Comparison of ENCODE assay signal across 14 cellular contexts in the genomic region with DNA sequence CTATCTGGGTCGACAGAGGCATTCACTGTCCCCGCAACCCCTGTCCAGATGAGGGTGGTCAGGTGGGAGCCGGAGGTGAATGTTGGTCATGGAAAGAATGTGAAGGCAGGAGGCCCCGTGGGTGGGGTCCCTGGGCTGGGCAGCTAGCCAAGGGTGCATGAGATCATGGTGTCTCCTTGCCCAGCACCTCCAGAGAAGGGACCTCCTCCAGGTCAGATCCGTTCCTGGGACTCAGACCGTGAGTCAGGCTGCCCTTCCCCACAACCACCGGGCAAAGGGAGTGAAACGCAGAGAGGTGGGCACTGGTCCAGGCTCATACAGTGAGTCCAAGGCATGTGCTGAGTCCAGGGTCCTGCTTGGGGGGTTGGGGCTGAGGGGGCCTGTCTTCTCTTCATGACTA. TPM values are rescaled to one million over a fixed set of nuclear protein-coding genes. Genes with fewer than 3 reads are reported as not detected.
A peak's percentile ranks its signal among the peaks of the same experiment; 100 is the strongest.
DNase-seq lines count a peak whose midpoint lies in the region; ATAC-seq and TF ChIP-seq lines count a peak whose summit lies in the region.
"Had no signal": no experiment of that assay in that cellular context is flagged by ENCODE, and none has a peak within 500 bp of the region (broad histone marks: within the 10 kb centered on the region; RNA-seq: fewer than 3 reads in every experiment).

No MANE protein-coding gene starts in this region.

- no peaks in the 10 kb centered on the region for H3K9me3 Mint-ChIP-seq in activated T-cell treated with anti-CD3 and anti-CD28 coated beads, Interleukin-2, amount 50 U/mL, for 24 hours
- H3K9me3 Mint-ChIP-seq: activated naive CD8-positive, alpha-beta T cell treated with anti-CD3 and anti-CD28 coated beads for 36 hours had no signal

- H3K27me3 Mint-ChIP-seq in activated T-cell treated with anti-CD3 and anti-CD28 coated beads, Interleukin-2, amount 50 U/mL, for 24 hours, result peaks cover 2% of the 10 kb centered on the region
- H3K27me3 Mint-ChIP-seq: activated CD4-positive, alpha-beta T cell treated with anti-CD3 and anti-CD28 coated beads for 36 hours; activated naive CD8-positive, alpha-beta T cell treated with anti-CD3 and anti-CD28 coated beads for 36 hours had no signal

- POLR2A ChIA-PET in GM10248 (lab: Yijun Ruan, JAX), result no interaction called here

- H3K4me1 Mint-ChIP-seq in activated T-cell treated with anti-CD3 and anti-CD28 coated beads, Interleukin-2, amount 50 U/mL, for 24 hours (ENCODE audit: low read depth), result no peaks in the 10 kb centered on the region
- H3K4me1 Mint-ChIP-seq: activated CD4-positive, alpha-beta T cell treated with anti-CD3 and anti-CD28 coated beads for 36 hours; activated naive CD8-positive, alpha-beta T cell treated with anti-CD3 and anti-CD28 coated beads for 36 hours had no signal

- H3K9me3 ChIP-seq in skeletal muscle satellite cell (replicated peaks; ENCODE audit: low read length), result no peaks in the 10 kb centered on the region
- H3K9me3 ChIP-seq: HAP-1, Peyer's patch had no signal

- CTCF ChIA-PET in GM10248 (lab: Yijun Ruan, JAX), result interaction anchor here (1.6 to 13.3 kb wide), 3 partner anchors 11 to 21 kb away, joined by 6 to 154 read pairs (median 8); a partner anchor contains a TSS

- peaks cover 2% of the 10 kb centered on the region for H3K27me3 ChIP-seq in skeletal muscle satellite cell (ENCODE audit: control insufficient read depth, insufficient read depth, low read length)
- H3K27me3 ChIP-seq: Peyer's patch had no signal

- DNase-seq in H4 (ENCODE audit: low spot score) (peak; percentile 71), T1000 (lab: John Stamatoyannopoulos, UW) (peak; percentile 46), glomerular visceral epithelial cell (ENCODE audit: extremely low spot score) (peak; percentile 99), NCI-H1048 (lab: John Stamatoyannopoulos, UW) (no peak), GM10248 (ENCODE audit: extremely low spot score) (no peak)
- no peak for DNase-seq in activated T-cell treated with anti-CD3 and anti-CD28 coated beads, Interleukin-2, amount 50 U/mL, for 24 hours
- DNase-seq: activated CD4-positive, alpha-beta T cell treated with anti-CD3 and anti-CD28 coated beads for 36 hours; activated naive CD8-positive, alpha-beta T cell treated with anti-CD3 and anti-CD28 coated beads for 36 hours; foreskin keratinocyte; NCI-H2081; Peyer's patch had no signal

- peaks cover 45% of the 10 kb centered on the region for H3K4me1 ChIP-seq in skeletal muscle satellite cell (ENCODE audit: control insufficient read depth, insufficient read depth, low read length)
- H3K4me1 ChIP-seq: foreskin keratinocyte, HAP-1 had no signal

- no peak for TF ChIP-seq CTCF in GM10248 (IDR thresholded peaks at IDR 0.05; ENCODE audit: control extremely low read depth, extremely low read depth, low read depth, missing control alignments)

- H3K4me2 ChIP-seq in skeletal muscle satellite cell (ENCODE audit: low read length), result peak overlapping the region; percentile 35

- H3K27ac Mint-ChIP-seq in activated T-cell treated with anti-CD3 and anti-CD28 coated beads, Interleukin-2, amount 50 U/mL, for 24 hours, result no peak overlapping the region
- H3K27ac Mint-ChIP-seq: activated CD4-positive, alpha-beta T cell treated with anti-CD3 and anti-CD28 coated beads for 36 hours; activated naive CD8-positive, alpha-beta T cell treated with anti-CD3 and anti-CD28 coated beads for 36 hours had no signal

- H3K36me3 ChIP-seq in skeletal muscle satellite cell (ENCODE audit: insufficient read depth, low read length), result no peaks in the 10 kb centered on the region
- H3K36me3 ChIP-seq: HAP-1, Peyer's patch had no signal

- no peak overlapping the region for H3K4me3 ChIP-seq in skeletal muscle satellite cell (ENCODE audit: low read length)
- H3K4me3 ChIP-seq: HAP-1, Peyer's patch had no signal

- H3K9ac ChIP-seq in skeletal muscle satellite cell (ENCODE audit: low read depth, low read length), result peak overlapping the region; percentile 21

- H3K36me3 Mint-ChIP-seq in activated T-cell treated with anti-CD3 and anti-CD28 coated beads, Interleukin-2, amount 50 U/mL, for 24 hours (ENCODE audit: low read depth), result no peaks in the 10 kb centered on the region
- H3K36me3 Mint-ChIP-seq: activated naive CD8-positive, alpha-beta T cell treated with anti-CD3 and anti-CD28 coated beads for 36 hours had no signal

- no peak for ATAC-seq in HG03520 (IDR thresholded peaks at IDR 0.05; ENCODE audit: unreplicated experiment)
- ATAC-seq: activated CD4-positive, alpha-beta T cell treated with anti-CD3 and anti-CD28 coated beads for 36 hours; foreskin keratinocyte had no signal

- no peak overlapping the region for H3K4me3 Mint-ChIP-seq in activated T-cell treated with anti-CD3 and anti-CD28 coated beads, Interleukin-2, amount 50 U/mL, for 24 hours
- H3K4me3 Mint-ChIP-seq: activated CD4-positive, alpha-beta T cell treated with anti-CD3 and anti-CD28 coated beads for 36 hours; activated naive CD8-positive, alpha-beta T cell treated with anti-CD3 and anti-CD28 coated beads for 36 hours had no signal

RNA-seq across cellular contexts. Expression of a gene that starts 3.5 kb away (rescaled TPM):
- 0.08 TPM in 1 of 2 replicates, not detected in the other for total RNA-seq in H4 (2014; rRNA removed; shearing (Covaris generic))
- total RNA-seq in skeletal muscle satellite cell (2012; rRNA removed), result not detected in 2 replicates
- total RNA-seq: activated CD4-positive, alpha-beta T cell treated with anti-CD3 and anti-CD28 coated beads for 36 hours; activated naive CD8-positive, alpha-beta T cell treated with anti-CD3 and anti-CD28 coated beads for 36 hours; foreskin keratinocyte; Peyer's patch had no signal

RNA-seq across cellular contexts. Expression of a gene that starts 22.8 kb away (rescaled TPM):
- 0.14 TPM in 1 of 2 replicates, not detected in the other for total RNA-seq in H4 (2014; rRNA removed; shearing (Covaris generic))
- total RNA-seq in skeletal muscle satellite cell (2012; rRNA removed), result 0.22 and 0.25 TPM in 2 replicates

RNA-seq across cellular contexts. Expression of a gene that starts 28.4 kb away (rescaled TPM):
- total RNA-seq in H4 (2014; rRNA removed; shearing (Covaris generic)), result 7.5 and 9.2 TPM in 2 replicates
- not detected in 2 replicates for total RNA-seq in skeletal muscle satellite cell (2012; rRNA removed)
- total RNA-seq: activated CD4-positive, alpha-beta T cell treated with anti-CD3 and anti-CD28 coated beads for 36 hours; activated naive CD8-positive, alpha-beta T cell treated with anti-CD3 and anti-CD28 coated beads for 36 hours; foreskin keratinocyte had no signal

RNA-seq across cellular contexts. Expression of a gene that starts 28.5 kb away (rescaled TPM):
- total RNA-seq in H4 (2014; rRNA removed; shearing (Covaris generic)), result 0.27 TPM in 1 of 2 replicates, not detected in the other
- not detected in 2 replicates for total RNA-seq in skeletal muscle satellite cell (2012; rRNA removed)
- total RNA-seq: activated CD4-positive, alpha-beta T cell treated with anti-CD3 and anti-CD28 coated beads for 36 hours; activated naive CD8-positive, alpha-beta T cell treated with anti-CD3 and anti-CD28 coated beads for 36 hours; foreskin keratinocyte had no signal

Comparison
In these comparisons a context has a peak if more than half of its experiments do, and no peak if none do; other contexts are left out.
1. DNase-seq: peak in H4 (single experiment), T1000 (single experiment) and glomerular visceral epithelial cell (single experiment); none in NCI-H1048 (single experiment), GM10248 (single experiment) and activated T-cell treated with anti-CD3 and anti-CD28 coated beads, Interleukin-2, amount 50 U/mL, for 24 hours (single experiment).